In the genomic region with DNA sequence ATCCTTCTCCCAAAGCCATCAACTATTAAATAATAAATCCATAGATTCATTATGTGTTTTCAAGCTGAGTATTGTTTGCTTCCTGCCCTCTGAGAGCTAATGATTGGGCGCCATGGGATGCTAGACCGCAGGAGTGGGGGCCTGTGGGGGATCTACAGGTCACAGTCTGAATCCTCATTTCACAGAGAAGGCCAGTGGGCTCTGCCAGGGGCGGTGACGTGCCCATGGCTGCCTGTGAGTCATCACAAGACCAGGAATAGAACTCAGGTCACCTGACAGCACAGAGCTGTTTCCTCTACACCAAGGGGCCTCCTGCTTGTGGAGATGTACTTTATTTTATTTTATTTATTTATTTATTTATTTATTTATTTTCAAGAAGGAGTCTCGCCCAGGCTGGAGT, we compare ENCODE assay signal across 2 cellular contexts.
TF ChIP-seq lines count a peak whose summit lies in the region.

No MANE protein-coding gene starts in this region.

TF ChIP-seq in SK-N-SH treated with all-trans-retinoic acid at 6 μM for 48 hours, 23 proteins besides CTCF, POLR2A, EP300 and RAD21 (continued from another document):
- TF ChIP-seq, protein P1, sequence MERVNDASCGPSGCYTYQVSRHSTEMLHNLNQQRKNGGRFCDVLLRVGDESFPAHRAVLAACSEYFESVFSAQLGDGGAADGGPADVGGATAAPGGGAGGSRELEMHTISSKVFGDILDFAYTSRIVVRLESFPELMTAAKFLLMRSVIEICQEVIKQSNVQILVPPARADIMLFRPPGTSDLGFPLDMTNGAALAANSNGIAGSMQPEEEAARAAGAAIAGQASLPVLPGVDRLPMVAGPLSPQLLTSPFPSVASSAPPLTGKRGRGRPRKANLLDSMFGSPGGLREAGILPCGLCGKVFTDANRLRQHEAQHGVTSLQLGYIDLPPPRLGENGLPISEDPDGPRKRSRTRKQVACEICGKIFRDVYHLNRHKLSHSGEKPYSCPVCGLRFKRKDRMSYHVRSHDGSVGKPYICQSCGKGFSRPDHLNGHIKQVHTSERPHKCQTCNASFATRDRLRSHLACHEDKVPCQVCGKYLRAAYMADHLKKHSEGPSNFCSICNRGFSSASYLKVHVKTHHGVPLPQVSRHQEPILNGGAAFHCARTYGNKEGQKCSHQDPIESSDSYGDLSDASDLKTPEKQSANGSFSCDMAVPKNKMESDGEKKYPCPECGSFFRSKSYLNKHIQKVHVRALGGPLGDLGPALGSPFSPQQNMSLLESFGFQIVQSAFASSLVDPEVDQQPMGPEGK (CRISPR knock-in tag; IDR thresholded peaks at IDR 0.05; ENCODE audit: borderline replicate concordance), result no peak
- TF ChIP-seq TOX (CRISPR knock-in tag; IDR thresholded peaks at IDR 0.05; ENCODE audit: borderline replicate concordance), result peak; percentile 55; the same call in 1 of the 2 replicates
- TF ChIP-seq ISL1 (CRISPR knock-in tag; IDR thresholded peaks at IDR 0.05), result no peak
- no peak for TF ChIP-seq ZNF8 (CRISPR knock-in tag; IDR thresholded peaks at IDR 0.05)
- no peak for TF ChIP-seq TCF4 (CRISPR knock-in tag; IDR thresholded peaks at IDR 0.05; ENCODE audit: borderline replicate concordance)
- TF ChIP-seq, protein P2, sequence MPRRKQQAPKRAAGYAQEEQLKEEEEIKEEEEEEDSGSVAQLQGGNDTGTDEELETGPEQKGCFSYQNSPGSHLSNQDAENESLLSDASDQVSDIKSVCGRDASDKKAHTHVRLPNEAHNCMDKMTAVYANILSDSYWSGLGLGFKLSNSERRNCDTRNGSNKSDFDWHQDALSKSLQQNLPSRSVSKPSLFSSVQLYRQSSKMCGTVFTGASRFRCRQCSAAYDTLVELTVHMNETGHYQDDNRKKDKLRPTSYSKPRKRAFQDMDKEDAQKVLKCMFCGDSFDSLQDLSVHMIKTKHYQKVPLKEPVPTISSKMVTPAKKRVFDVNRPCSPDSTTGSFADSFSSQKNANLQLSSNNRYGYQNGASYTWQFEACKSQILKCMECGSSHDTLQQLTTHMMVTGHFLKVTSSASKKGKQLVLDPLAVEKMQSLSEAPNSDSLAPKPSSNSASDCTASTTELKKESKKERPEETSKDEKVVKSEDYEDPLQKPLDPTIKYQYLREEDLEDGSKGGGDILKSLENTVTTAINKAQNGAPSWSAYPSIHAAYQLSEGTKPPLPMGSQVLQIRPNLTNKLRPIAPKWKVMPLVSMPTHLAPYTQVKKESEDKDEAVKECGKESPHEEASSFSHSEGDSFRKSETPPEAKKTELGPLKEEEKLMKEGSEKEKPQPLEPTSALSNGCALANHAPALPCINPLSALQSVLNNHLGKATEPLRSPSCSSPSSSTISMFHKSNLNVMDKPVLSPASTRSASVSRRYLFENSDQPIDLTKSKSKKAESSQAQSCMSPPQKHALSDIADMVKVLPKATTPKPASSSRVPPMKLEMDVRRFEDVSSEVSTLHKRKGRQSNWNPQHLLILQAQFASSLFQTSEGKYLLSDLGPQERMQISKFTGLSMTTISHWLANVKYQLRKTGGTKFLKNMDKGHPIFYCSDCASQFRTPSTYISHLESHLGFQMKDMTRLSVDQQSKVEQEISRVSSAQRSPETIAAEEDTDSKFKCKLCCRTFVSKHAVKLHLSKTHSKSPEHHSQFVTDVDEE (CRISPR knock-in tag; IDR thresholded peaks at IDR 0.05), result no peak
- TF ChIP-seq, protein P3, sequence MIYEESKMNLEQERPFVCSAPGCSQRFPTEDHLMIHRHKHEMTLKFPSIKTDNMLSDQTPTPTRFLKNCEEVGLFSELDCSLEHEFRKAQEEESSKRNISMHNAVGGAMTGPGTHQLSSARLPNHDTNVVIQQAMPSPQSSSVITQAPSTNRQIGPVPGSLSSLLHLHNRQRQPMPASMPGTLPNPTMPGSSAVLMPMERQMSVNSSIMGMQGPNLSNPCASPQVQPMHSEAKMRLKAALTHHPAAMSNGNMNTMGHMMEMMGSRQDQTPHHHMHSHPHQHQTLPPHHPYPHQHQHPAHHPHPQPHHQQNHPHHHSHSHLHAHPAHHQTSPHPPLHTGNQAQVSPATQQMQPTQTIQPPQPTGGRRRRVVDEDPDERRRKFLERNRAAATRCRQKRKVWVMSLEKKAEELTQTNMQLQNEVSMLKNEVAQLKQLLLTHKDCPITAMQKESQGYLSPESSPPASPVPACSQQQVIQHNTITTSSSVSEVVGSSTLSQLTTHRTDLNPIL (CRISPR knock-in tag; IDR thresholded peaks at IDR 0.05; ENCODE audit: low read depth), result no peak

TF ChIP-seq in HepG2, 621 proteins besides CTCF, POLR2A, EP300 and RAD21 (continued from another document and continues in another):
- TF ChIP-seq FOSL2 (CRISPR knock-in tag; IDR thresholded peaks at IDR 0.05) (peak; percentile 95), ZNF160 (CRISPR knock-in tag; IDR thresholded peaks at IDR 0.05) (no peak), ETV6 (CRISPR knock-in tag; conservative IDR thresholded peaks at IDR 0.05) (no peak), ELF3 (CRISPR knock-in tag; IDR thresholded peaks at IDR 0.05) (peak; percentile 18; the same call in 1 of the 2 replicates), ARID2 (CRISPR knock-in tag; IDR thresholded peaks at IDR 0.05; ENCODE audit: borderline replicate concordance) (no peak), TCF12 (IDR thresholded peaks at IDR 0.05) (no peak), TCF12 (CRISPR knock-in tag; IDR thresholded peaks at IDR 0.05) (no peak), BRCA1 (CRISPR knock-in tag; IDR thresholded peaks at IDR 0.05) (no peak), BHLHE40 (IDR thresholded peaks at IDR 0.05; ENCODE audit: low read length) (0 out of 2 replicates have a peak, but pooled peaks have one; percentile 13), CREB1 (IDR thresholded peaks at IDR 0.05) (peak; percentile 79), CREB1 (CRISPR knock-in tag; IDR thresholded peaks at IDR 0.05) (no peak), ATRX (CRISPR knock-in tag; IDR thresholded peaks at IDR 0.05; ENCODE audit: borderline replicate concordance) (no peak), ZNF557 (CRISPR knock-in tag; IDR thresholded peaks at IDR 0.05) (no peak), RARA (CRISPR knock-in tag; IDR thresholded peaks at IDR 0.05) (peak; percentile 17; the same call in 1 of the 2 replicates), MAZ (IDR thresholded peaks at IDR 0.05; ENCODE audit: borderline replicate concordance, low read depth, low read length) (no peak), MAZ (CRISPR knock-in tag; IDR thresholded peaks at IDR 0.05; ENCODE audit: low read depth) (0 out of 2 replicates have a peak, but pooled peaks have one; percentile 36), SAP130 (CRISPR knock-in tag; IDR thresholded peaks at IDR 0.05; ENCODE audit: low read depth) (peak; percentile 21; the same call in 1 of the 2 replicates), POLR2AphosphoS2 (IDR thresholded peaks at IDR 0.05; ENCODE audit: low read depth, low read length) (no peak), JUN (CRISPR knock-in tag; IDR thresholded peaks at IDR 0.05) (0 out of 2 replicates have a peak, but pooled peaks have one; percentile 23), ZNF674 (CRISPR knock-in tag; IDR thresholded peaks at IDR 0.05; ENCODE audit: low read depth) (no peak)
- TF ChIP-seq, protein P4, sequence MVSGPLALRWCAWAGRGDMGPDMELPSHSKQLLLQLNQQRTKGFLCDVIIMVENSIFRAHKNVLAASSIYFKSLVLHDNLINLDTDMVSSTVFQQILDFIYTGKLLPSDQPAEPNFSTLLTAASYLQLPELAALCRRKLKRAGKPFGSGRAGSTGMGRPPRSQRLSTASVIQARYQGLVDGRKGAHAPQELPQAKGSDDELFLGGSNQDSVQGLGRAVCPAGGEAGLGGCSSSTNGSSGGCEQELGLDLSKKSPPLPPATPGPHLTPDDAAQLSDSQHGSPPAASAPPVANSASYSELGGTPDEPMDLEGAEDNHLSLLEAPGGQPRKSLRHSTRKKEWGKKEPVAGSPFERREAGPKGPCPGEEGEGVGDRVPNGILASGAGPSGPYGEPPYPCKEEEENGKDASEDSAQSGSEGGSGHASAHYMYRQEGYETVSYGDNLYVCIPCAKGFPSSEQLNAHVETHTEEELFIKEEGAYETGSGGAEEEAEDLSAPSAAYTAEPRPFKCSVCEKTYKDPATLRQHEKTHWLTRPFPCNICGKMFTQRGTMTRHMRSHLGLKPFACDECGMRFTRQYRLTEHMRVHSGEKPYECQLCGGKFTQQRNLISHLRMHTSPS (CRISPR knock-in tag; IDR thresholded peaks at IDR 0.05; ENCODE audit: low read depth), result 0 out of 2 replicates have a peak, but pooled peaks have one; percentile 48
- TF ChIP-seq, protein P5, sequence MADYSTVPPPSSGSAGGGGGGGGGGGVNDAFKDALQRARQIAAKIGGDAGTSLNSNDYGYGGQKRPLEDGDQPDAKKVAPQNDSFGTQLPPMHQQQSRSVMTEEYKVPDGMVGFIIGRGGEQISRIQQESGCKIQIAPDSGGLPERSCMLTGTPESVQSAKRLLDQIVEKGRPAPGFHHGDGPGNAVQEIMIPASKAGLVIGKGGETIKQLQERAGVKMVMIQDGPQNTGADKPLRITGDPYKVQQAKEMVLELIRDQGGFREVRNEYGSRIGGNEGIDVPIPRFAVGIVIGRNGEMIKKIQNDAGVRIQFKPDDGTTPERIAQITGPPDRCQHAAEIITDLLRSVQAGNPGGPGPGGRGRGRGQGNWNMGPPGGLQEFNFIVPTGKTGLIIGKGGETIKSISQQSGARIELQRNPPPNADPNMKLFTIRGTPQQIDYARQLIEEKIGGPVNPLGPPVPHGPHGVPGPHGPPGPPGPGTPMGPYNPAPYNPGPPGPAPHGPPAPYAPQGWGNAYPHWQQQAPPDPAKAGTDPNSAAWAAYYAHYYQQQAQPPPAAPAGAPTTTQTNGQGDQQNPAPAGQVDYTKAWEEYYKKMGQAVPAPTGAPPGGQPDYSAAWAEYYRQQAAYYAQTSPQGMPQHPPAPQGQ (CRISPR knock-in tag; IDR thresholded peaks at IDR 0.05; ENCODE audit: borderline replicate concordance), result no peak
- TF ChIP-seq, protein P6, sequence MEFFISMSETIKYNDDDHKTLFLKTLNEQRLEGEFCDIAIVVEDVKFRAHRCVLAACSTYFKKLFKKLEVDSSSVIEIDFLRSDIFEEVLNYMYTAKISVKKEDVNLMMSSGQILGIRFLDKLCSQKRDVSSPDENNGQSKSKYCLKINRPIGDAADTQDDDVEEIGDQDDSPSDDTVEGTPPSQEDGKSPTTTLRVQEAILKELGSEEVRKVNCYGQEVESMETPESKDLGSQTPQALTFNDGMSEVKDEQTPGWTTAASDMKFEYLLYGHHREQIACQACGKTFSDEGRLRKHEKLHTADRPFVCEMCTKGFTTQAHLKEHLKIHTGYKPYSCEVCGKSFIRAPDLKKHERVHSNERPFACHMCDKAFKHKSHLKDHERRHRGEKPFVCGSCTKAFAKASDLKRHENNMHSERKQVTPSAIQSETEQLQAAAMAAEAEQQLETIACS (CRISPR knock-in tag; IDR thresholded peaks at IDR 0.05), result no peak
- TF ChIP-seq, protein P7, sequence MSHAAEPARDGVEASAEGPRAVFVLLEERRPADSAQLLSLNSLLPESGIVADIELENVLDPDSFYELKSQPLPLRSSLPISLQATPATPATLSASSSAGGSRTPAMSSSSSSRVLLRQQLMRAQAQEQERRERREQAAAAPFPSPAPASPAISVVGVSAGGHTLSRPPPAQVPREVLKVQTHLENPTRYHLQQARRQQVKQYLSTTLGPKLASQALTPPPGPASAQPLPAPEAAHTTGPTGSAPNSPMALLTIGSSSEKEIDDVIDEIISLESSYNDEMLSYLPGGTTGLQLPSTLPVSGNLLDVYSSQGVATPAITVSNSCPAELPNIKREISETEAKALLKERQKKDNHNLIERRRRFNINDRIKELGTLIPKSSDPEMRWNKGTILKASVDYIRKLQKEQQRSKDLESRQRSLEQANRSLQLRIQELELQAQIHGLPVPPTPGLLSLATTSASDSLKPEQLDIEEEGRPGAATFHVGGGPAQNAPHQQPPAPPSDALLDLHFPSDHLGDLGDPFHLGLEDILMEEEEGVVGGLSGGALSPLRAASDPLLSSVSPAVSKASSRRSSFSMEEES (CRISPR knock-in tag; IDR thresholded peaks at IDR 0.05), result peak; percentile 77; the same call in 1 of the 2 replicates
- TF ChIP-seq, protein P8, sequence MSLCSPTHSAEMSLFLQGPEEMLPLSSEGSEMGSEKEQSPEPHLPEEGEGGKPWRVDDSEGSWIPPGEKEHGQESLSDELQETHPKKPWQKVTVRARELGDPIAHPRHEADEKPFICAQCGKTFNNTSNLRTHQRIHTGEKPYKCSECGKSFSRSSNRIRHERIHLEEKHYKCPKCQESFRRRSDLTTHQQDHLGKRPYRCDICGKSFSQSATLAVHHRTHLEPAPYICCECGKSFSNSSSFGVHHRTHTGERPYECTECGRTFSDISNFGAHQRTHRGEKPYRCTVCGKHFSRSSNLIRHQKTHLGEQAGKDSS (CRISPR knock-in tag; IDR thresholded peaks at IDR 0.05; ENCODE audit: borderline replicate concordance, low read depth), result peak; percentile 29; the same call in 1 of the 2 replicates
- TF ChIP-seq, protein P1 (CRISPR knock-in tag; IDR thresholded peaks at IDR 0.05), result 0 out of 2 replicates have a peak, but pooled peaks have one; percentile 33
- TF ChIP-seq, protein P9, sequence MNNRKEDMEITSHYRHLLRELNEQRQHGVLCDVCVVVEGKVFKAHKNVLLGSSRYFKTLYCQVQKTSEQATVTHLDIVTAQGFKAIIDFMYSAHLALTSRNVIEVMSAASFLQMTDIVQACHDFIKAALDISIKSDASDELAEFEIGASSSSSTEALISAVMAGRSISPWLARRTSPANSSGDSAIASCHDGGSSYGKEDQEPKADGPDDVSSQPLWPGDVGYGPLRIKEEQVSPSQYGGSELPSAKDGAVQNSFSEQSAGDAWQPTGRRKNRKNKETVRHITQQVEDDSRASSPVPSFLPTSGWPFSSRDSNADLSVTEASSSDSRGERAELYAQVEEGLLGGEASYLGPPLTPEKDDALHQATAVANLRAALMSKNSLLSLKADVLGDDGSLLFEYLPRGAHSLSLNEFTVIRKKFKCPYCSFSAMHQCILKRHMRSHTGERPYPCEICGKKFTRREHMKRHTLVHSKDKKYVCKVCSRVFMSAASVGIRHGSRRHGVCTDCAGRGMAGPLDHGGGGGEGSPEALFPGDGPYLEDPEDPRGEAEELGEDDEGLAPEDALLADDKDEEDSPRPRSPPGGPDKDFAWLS (CRISPR knock-in tag; IDR thresholded peaks at IDR 0.05; ENCODE audit: borderline replicate concordance), result no peak
